In genomic region chrX:118727686-118728339, GRCh38 we compare ENCODE assay signal across 8 cellular contexts. TPM values are rescaled to one million over a fixed set of nuclear protein-coding genes. Genes with fewer than 3 reads are reported as not detected.
DNase-seq lines count a peak whose midpoint lies in the region; ATAC-seq and TF ChIP-seq lines count a peak whose summit lies in the region.

No MANE protein-coding gene starts in this region.

- H3K4me3 ChIP-seq in ascending aorta = peak overlapping the region; percentile 65 to 76
- H3K4me3 ChIP-seq in iPS-18a (ENCODE audit: low read length) = peak overlapping the region; percentile 55
- H3K4me3 ChIP-seq in skeletal muscle satellite cell (ENCODE audit: low read length) = peak overlapping the region; percentile 78

- no peaks in the 10 kb centered on the region for H3K27me3 ChIP-seq in ascending aorta
- peaks cover 24% of the 10 kb centered on the region for H3K27me3 ChIP-seq in iPS-18a (ENCODE audit: control insufficient read depth, insufficient read depth, low read length)
- no peaks in the 10 kb centered on the region for H3K27me3 ChIP-seq in skeletal muscle satellite cell (ENCODE audit: control insufficient read depth, insufficient read depth, low read length)

- intact Hi-C loops in ascending aorta (cut with DNase I) = loop anchor here (5.0 to 10.0 kb wide), 4 partner anchors 126 to 381 kb away; partner anchors contain the start of genes DOCK11 and WDR44

- H3K36me3 ChIP-seq in ascending aorta (no peaks in the 10 kb centered on the region), iPS-18a (ENCODE audit: control insufficient read depth, low read depth, low read length) (no peaks in the 10 kb centered on the region), skeletal muscle satellite cell (ENCODE audit: insufficient read depth, low read length) (no peaks in the 10 kb centered on the region)

- peak; percentile 25 for ATAC-seq in HG03045 (IDR thresholded peaks at IDR 0.05; ENCODE audit: unreplicated experiment)

- DNase-seq in NCI-H2107 (lab: John Stamatoyannopoulos, UW) (peak; percentile 19), NCI-H2107 treated with DMSO at 0.1 percent for 48 hours (lab: John Stamatoyannopoulos, UW; ENCODE audit: unreplicated experiment) (no peak), ascending aorta (ENCODE audit: low spot score in 2 of 2) (peak in 1 of 2 donors; percentile 79), NCI-H1092 (lab: John Stamatoyannopoulos, UW) (no peak)
- DNase-seq in activated effector memory CD4-positive, alpha-beta T cell treated with Interleukin-2 at 50 U/mL for 16 hours = no peak

- H3K4me1 ChIP-seq in ascending aorta (peaks cover 0 to 3% of the 10 kb centered on the region in 2 donors), iPS-18a (ENCODE audit: control insufficient read depth, low read depth, low read length) (no peaks in the 10 kb centered on the region), skeletal muscle satellite cell (ENCODE audit: control insufficient read depth, insufficient read depth, low read length) (peaks cover 16% of the 10 kb centered on the region)

- TF ChIP-seq CTCF in ascending aorta (IDR thresholded peaks at IDR 0.05) = no peak

- H3K9me3 ChIP-seq in ascending aorta (no peaks in the 10 kb centered on the region), iPS-18a (ENCODE audit: control insufficient read depth, low read depth, low read length) (peaks cover 16% of the 10 kb centered on the region), skeletal muscle satellite cell (replicated peaks; ENCODE audit: low read length) (no peaks in the 10 kb centered on the region)

- H3K9ac ChIP-seq in iPS-18a (ENCODE audit: low read length) (no peak overlapping the region), skeletal muscle satellite cell (ENCODE audit: low read depth, low read length) (peak overlapping the region; percentile 83)

- H3K4me2 ChIP-seq in skeletal muscle satellite cell (ENCODE audit: low read length) = peak overlapping the region; percentile 92

- peak overlapping the region; percentile 91 to 92 for H3K27ac ChIP-seq in ascending aorta
- H3K27ac ChIP-seq in iPS-18a (ENCODE audit: low read length) = no peak overlapping the region

RNA-seq across cellular contexts. Expression of gene IL13RA1, which starts 0.4 kb away (rescaled TPM):
- total RNA-seq in ascending aorta = 29.6 TPM
- 32.3 and 48.7 TPM in 2 replicates for total RNA-seq in skeletal muscle satellite cell (2012; rRNA removed)
